ENCODE assay signal across 1 cellular context in genomic region chr11:9039194-9039593, GRCh38.
TF ChIP-seq lines count a peak whose summit lies in the region.

No MANE protein-coding gene starts in this region.

TF ChIP-seq in IMR-90, 13 proteins besides CTCF, POLR2A, EP300 and RAD21 (continued from another document):
- TF ChIP-seq, protein P1, sequence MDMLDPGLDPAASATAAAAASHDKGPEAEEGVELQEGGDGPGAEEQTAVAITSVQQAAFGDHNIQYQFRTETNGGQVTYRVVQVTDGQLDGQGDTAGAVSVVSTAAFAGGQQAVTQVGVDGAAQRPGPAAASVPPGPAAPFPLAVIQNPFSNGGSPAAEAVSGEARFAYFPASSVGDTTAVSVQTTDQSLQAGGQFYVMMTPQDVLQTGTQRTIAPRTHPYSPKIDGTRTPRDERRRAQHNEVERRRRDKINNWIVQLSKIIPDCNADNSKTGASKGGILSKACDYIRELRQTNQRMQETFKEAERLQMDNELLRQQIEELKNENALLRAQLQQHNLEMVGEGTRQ (IDR thresholded peaks at IDR 0.05; ENCODE audit: low read depth, low read length) = no peak
